ENCODE assay signal across 1 cellular context in the genomic region with DNA sequence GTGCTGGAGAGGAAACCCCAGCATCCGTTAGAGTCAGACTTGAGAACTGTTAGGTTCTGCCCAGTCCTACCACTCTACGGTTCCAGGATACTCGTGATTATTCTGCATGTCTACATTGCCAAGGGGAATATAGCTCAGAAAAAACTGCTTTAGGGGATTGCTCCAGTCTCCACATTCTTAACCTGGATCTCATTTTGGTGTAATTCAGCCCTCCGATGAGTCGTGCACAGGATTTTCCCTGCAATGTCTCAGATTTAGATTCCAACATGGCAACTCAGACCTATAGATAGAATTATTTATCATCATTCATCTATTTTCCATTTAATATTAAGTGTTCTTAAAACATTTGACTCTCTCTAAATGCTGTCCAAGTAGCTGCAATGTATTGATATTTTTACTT.
TF ChIP-seq lines count a peak whose summit lies in the region.

No MANE protein-coding gene starts in this region.

TF ChIP-seq in SK-N-SH treated with all-trans-retinoic acid at 6 μM for 48 hours, 23 proteins besides CTCF, POLR2A, EP300 and RAD21 (continued from another document):
- TF ChIP-seq, protein P1, sequence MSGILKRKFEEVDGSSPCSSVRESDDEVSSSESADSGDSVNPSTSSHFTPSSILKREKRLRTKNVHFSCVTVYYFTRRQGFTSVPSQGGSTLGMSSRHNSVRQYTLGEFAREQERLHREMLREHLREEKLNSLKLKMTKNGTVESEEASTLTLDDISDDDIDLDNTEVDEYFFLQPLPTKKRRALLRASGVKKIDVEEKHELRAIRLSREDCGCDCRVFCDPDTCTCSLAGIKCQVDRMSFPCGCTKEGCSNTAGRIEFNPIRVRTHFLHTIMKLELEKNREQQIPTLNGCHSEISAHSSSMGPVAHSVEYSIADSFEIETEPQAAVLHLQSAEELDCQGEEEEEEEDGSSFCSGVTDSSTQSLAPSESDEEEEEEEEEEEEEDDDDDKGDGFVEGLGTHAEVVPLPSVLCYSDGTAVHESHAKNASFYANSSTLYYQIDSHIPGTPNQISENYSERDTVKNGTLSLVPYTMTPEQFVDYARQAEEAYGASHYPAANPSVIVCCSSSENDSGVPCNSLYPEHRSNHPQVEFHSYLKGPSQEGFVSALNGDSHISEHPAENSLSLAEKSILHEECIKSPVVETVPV (CRISPR knock-in tag; IDR thresholded peaks at IDR 0.05), result no peak
- TF ChIP-seq ZFP3 (CRISPR knock-in tag; IDR thresholded peaks at IDR 0.05), result no peak
- TF ChIP-seq TSHZ2 (CRISPR knock-in tag; IDR thresholded peaks at IDR 0.05), result no peak
- no peak for TF ChIP-seq SNAI2 (CRISPR knock-in tag; IDR thresholded peaks at IDR 0.05)
- TF ChIP-seq BACH2 (CRISPR knock-in tag; IDR thresholded peaks at IDR 0.05; ENCODE audit: borderline replicate concordance), result no peak
- TF ChIP-seq ARNTL (CRISPR knock-in tag; IDR thresholded peaks at IDR 0.05; ENCODE audit: borderline replicate concordance, low read depth), result no peak
